Comparison of ENCODE assay signal across 8 cellular contexts in the genomic region with DNA sequence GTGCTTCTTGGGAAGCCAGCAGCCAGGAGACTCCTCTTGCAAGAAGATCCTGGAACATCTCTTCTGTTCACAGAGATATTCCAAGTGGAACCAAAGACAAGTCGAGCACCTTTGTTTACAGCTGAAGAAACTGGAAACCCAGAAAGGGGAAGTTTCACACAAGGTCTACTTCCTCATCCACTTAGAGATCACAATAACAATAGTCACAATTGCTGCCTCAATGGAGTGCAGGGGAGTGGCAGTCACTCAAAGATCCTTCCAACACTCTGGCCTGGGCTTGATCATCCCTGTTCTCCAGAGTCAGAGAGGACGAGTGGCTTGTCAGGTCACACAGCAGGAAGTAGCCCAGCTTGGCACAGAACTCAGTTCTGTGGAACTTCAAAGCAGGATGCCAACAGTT. TPM values are rescaled to one million over a fixed set of nuclear protein-coding genes. Genes with fewer than 3 reads are reported as not detected.
DNase-seq lines count a peak whose midpoint lies in the region; ATAC-seq and TF ChIP-seq lines count a peak whose summit lies in the region.

No MANE protein-coding gene starts in this region.

- no peaks in the 10 kb centered on the region for H4K20me1 ChIP-seq in mammary epithelial cell (ENCODE audit: insufficient read depth, low read length)

- peak overlapping the region; percentile 78 for H3K4me3 Mint-ChIP-seq in activated B cell treated with CpG ODN at 0.5 μM for 24 hours

- WGBS in mammary epithelial cell (ENCODE audit: low coverage, missing lambda C conversion rate) = 68% methylated on average over 2 of the region's 2 CpGs

- no peak overlapping the region for H3K27ac ChIP-seq in mammary epithelial cell (ENCODE audit: insufficient read depth, low read depth, low read length)

- H3K36me3 Mint-ChIP-seq in activated B cell treated with CpG ODN at 0.5 μM for 24 hours (ENCODE audit: low read depth) = peaks cover 2% of the 10 kb centered on the region

- H3K4me2 ChIP-seq in mammary epithelial cell (ENCODE audit: insufficient read depth, low read depth, low read length) = no peak overlapping the region

- no peaks in the 10 kb centered on the region for H3K4me1 ChIP-seq in mammary epithelial cell (ENCODE audit: insufficient read depth, low read length)

- POLR2A ChIA-PET in activated B cell treated with CpG ODN at 0.5 μM for 24 hours (lab: Charles Lee) = interaction anchor here (0.6 to 3.5 kb wide), 10 partner anchors 17 to 938 kb away, joined by 3 to 34 read pairs (median 4); a partner anchor contains a TSS

- H3K27me3 ChIP-seq in mammary epithelial cell (ENCODE audit: insufficient read depth, low read length) = no peaks in the 10 kb centered on the region

- dilution Hi-C loops in mammary epithelial cell (cut with HindIII; ENCODE audit: low sequenced_read_pairs) = no loop called here

- no peaks in the 10 kb centered on the region for H3K79me2 ChIP-seq in mammary epithelial cell (ENCODE audit: insufficient read depth, low read length)

- H3K4me1 Mint-ChIP-seq in activated B cell treated with CpG ODN at 0.5 μM for 24 hours = peaks cover 78% of the 10 kb centered on the region

- no TSS peak for BruUV-seq in mammary epithelial cell (replicated peaks; lab: Mats Ljungman, UMichigan)

- ATAC-seq in GM21360 (IDR thresholded peaks at IDR 0.05; ENCODE audit: unreplicated experiment) (peak; percentile 77), HG03520 (IDR thresholded peaks at IDR 0.05; ENCODE audit: unreplicated experiment) (peak; percentile 84), activated B cell treated with CpG ODN at 0.5 μM for 24 hours (ENCODE audit: low read depth) (peak; percentile 81)

- TF ChIP-seq CTCF in activated B cell treated with CpG ODN at 0.5 μM for 24 hours (IDR thresholded peaks at IDR 0.05) (no peak), mammary epithelial cell (conservative IDR thresholded peaks at IDR 0.05 in 1 of 2, IDR thresholded peaks at IDR 0.05 in 1 of 2; ENCODE audit: extremely low read depth in 1 of 2, insufficient read depth in 1 of 2, low read depth in 1 of 2, low read length in 2 of 2) (no peak)

- H3K4me3 ChIP-seq in mammary epithelial cell (replicated peaks in 1 of 3; ENCODE audit: insufficient read depth in 1 of 3, low read depth in 2 of 3, low read length in 3 of 3) = no peak overlapping the region

- no peaks in the 10 kb centered on the region for H3K36me3 ChIP-seq in mammary epithelial cell (ENCODE audit: insufficient read depth, low read length)

- no peaks in the 10 kb centered on the region for H3K27me3 Mint-ChIP-seq in activated B cell treated with CpG ODN at 0.5 μM for 24 hours

- intact Hi-C loops in activated B cell treated with CpG ODN at 0.5 μM for 24 hours (cut with micrococcal nuclease) (loop anchor here (1.0 to 5.0 kb wide), 5 partner anchors 26 to 175 kb away; a partner anchor contains a TSS), mammary epithelial cell (cut with micrococcal nuclease) (no loop called here)

- H2AFZ ChIP-seq in mammary epithelial cell (ENCODE audit: low read depth, low read length) = no peak overlapping the region

- peak overlapping the region; percentile 99 for H3K27ac Mint-ChIP-seq in activated B cell treated with CpG ODN at 0.5 μM for 24 hours

- DNase-seq in DMS53 (lab: John Stamatoyannopoulos, UW) (peak; percentile 53), activated B cell treated with CpG ODN at 0.5 μM for 24 hours (peak; percentile 27), mammary epithelial cell (no peak), NCI-H526 treated with DMSO at 0.1 percent for 48 hours (lab: John Stamatoyannopoulos, UW) (no peak)
- DNase-seq in activated CD4-positive, alpha-beta T cell treated with anti-CD3 and anti-CD28 coated beads, Interleukin-2, amount 50 U/mL, for 48 hours = no peak
- no peak for DNase-seq in stimulated activated CD4-positive, alpha-beta T cell treated with anti-CD3 and anti-CD28 coated beads, Interleukin-2, amount 100 ng/mL, for 48 hours

- no peaks in the 10 kb centered on the region for H3K9me3 ChIP-seq in mammary epithelial cell (replicated peaks; ENCODE audit: insufficient read depth, low read length)

- no peak overlapping the region for H3K9ac ChIP-seq in mammary epithelial cell (ENCODE audit: insufficient read depth, low read length)

- H3K9me3 Mint-ChIP-seq in activated B cell treated with CpG ODN at 0.5 μM for 24 hours = peaks cover 2% of the 10 kb centered on the region

- CTCF ChIA-PET in activated B cell treated with CpG ODN at 0.5 μM for 24 hours (lab: Charles Lee) (no interaction called here), mammary epithelial cell (lab: Charles Lee; ENCODE audit: low non-redundant PET) (interaction anchor here (0.6 kb wide), 1 partner anchor 56 kb away, joined by 7 read pairs; no protein-coding TSS in a partner anchor)

- in situ Hi-C loops in mammary epithelial cell (cut with MboI; ENCODE audit: low sequenced_read_pairs in 2 of 2) = no loop called here

RNA-seq across cellular contexts. Expression of a gene that starts 46.9 kb away (rescaled TPM):
- total RNA-seq in activated B cell treated with CpG ODN at 0.5 μM for 24 hours (26.9 and 31.5 TPM in 2 replicates), mammary epithelial cell (10 to 100 TPM; 22.3 to 46.0 TPM)
- 10.9 TPM for polyA plus RNA-seq in mammary epithelial cell
- 21.2 TPM for polyA minus RNA-seq in mammary epithelial cell

Comparison
In these comparisons a context has a peak if more than half of its experiments do, and no peak if none do; other contexts are left out.
1. DNase-seq: peak in DMS53 (single experiment) and activated B cell treated with CpG ODN at 0.5 μM for 24 hours (single experiment); none in activated CD4-positive, alpha-beta T cell treated with anti-CD3 and anti-CD28 coated beads, Interleukin-2, amount 50 U/mL, for 48 hours (0 of 2), stimulated activated CD4-positive, alpha-beta T cell treated with anti-CD3 and anti-CD28 coated beads, Interleukin-2, amount 100 ng/mL, for 48 hours (0 of 2), mammary epithelial cell (single experiment) and NCI-H526 treated with DMSO at 0.1 percent for 48 hours (single experiment).
2. Peak in every context shown above with its lines, with median percentiles within 50 percentile points of each other: ATAC-seq.